Comparison of ENCODE assay signal across 11 cellular contexts in the genomic region with DNA sequence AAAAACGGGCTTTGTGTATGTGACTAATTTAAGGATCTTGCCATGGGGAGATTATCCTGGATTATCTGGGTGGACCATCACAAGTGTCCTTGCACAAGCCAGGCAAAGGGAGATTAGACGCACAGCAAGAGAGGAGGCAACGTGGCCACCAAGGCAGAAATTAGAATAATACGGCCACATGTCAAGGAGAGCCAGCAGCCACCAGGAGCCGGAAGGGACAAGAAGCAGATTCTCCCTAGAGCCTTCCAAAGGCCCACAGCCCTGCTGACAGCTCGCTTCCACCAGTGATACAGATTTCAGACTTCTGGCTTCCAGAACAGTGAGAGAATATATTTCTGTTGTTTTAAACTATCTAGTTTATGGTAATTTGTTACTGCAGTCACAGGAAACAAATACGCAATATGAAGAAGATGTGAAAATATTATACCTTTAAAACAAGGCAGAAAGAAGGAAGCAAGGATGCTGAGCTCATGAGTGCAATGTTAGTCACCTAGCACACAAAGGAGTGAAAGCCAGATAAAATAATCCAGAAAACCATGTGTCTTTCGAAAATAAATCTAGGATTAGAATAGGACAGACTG. TPM values are rescaled to one million over a fixed set of nuclear protein-coding genes. Genes with fewer than 3 reads are reported as not detected.
DNase-seq lines count a peak whose midpoint lies in the region; ATAC-seq, FAIRE-seq and TF ChIP-seq lines count a peak whose summit lies in the region.
"Had no signal": no experiment of that assay in that cellular context is flagged by ENCODE, and none has a peak within 500 bp of the region (broad histone marks: within the 10 kb centered on the region; RNA-seq: fewer than 3 reads in every experiment).

No MANE protein-coding gene starts in this region.

- H3K4me3 ChIP-seq in adrenal gland, result no peak overlapping the region
- no peak overlapping the region for H3K4me3 ChIP-seq in tibial artery

- peak; percentile 44 to 51 for ATAC-seq in activated T-cell treated with anti-CD3 and anti-CD28 coated beads, Interleukin-2, amount 50 U/mL, for 4 hours
- no peak for ATAC-seq in GM19395 (IDR thresholded peaks at IDR 0.05; ENCODE audit: unreplicated experiment)

- peak overlapping the region in 4 of 5 donors; percentile 74 to 93 (median 82) for H3K27ac ChIP-seq in adrenal gland
- H3K27ac ChIP-seq in tibial artery, result peak overlapping the region; percentile 60 to 64

- H3K4me1 Mint-ChIP-seq in activated T-cell treated with anti-CD3 and anti-CD28 coated beads, Interleukin-2, amount 50 U/mL, for 4 hours (ENCODE audit: low read depth), result peaks cover 25% of the 10 kb centered on the region

- H3K4me1 ChIP-seq in adrenal gland (replicated peaks in 1 of 2) (peaks cover 0 to 22% of the 10 kb centered on the region in 2 donors), tibial artery (peaks cover 0 to 35% (median 10%) of the 10 kb centered on the region in 4 donors)

- H3K27me3 ChIP-seq in adrenal gland (no peaks in the 10 kb centered on the region), tibial artery (no peaks in the 10 kb centered on the region)

- FAIRE-seq in islet of Langerhans (lab: Jason Lieb, UNC), result peak; percentile 21
- FAIRE-seq: urothelium cell line had no signal

- H3K36me3 ChIP-seq in adrenal gland (replicated peaks in 1 of 2), result no peaks in the 10 kb centered on the region
- no peaks in the 10 kb centered on the region for H3K36me3 ChIP-seq in tibial artery

- no peaks in the 10 kb centered on the region for H3K36me3 Mint-ChIP-seq in activated T-cell treated with anti-CD3 and anti-CD28 coated beads, Interleukin-2, amount 50 U/mL, for 4 hours (ENCODE audit: insufficient read depth)

- TF ChIP-seq CTCF in adrenal gland (IDR thresholded peaks at IDR 0.05) (no peak), tibial artery (IDR thresholded peaks at IDR 0.05) (no peak)

- H3K9me3 ChIP-seq in adrenal gland (replicated peaks in 1 of 3) (no peaks in the 10 kb centered on the region), tibial artery (no peaks in the 10 kb centered on the region)

- TF ChIP-seq POLR2A in adrenal gland (IDR thresholded peaks at IDR 0.05), result no peak

- H3K9me3 Mint-ChIP-seq in activated T-cell treated with anti-CD3 and anti-CD28 coated beads, Interleukin-2, amount 50 U/mL, for 4 hours, result no peaks in the 10 kb centered on the region

- DNase-seq in activated T-cell treated with anti-CD3 and anti-CD28 coated beads, Interleukin-2, amount 50 U/mL, for 4 hours, result no peak
- no peak for DNase-seq in activated T-cell treated with anti-CD3 and anti-CD28 coated beads for 4 hours
- peak in 1 of 7 donors; percentile 27 for DNase-seq in adrenal gland
- DNase-seq in tibial artery, result no peak
- DNase-seq in SK-N-DZ (ENCODE audit: low spot score), result no peak
- DNase-seq in T1000 (lab: John Stamatoyannopoulos, UW), result no peak
- DNase-seq: MM.1S had no signal

- intact Hi-C loops in adrenal gland (cut with DNase I), result no loop called here
- intact Hi-C loops in tibial artery (cut with DNase I; ENCODE audit: low total_unique reads), result no loop called here

- 40 to 70% (median 60%) methylated on average over 7 to 8 of the region's 8 CpGs for WGBS in adrenal gland, 4 donors

- H3K27me3 Mint-ChIP-seq in activated T-cell treated with anti-CD3 and anti-CD28 coated beads, Interleukin-2, amount 50 U/mL, for 4 hours (ENCODE audit: low read depth), result no peaks in the 10 kb centered on the region

- H3K4me3 Mint-ChIP-seq in activated T-cell treated with anti-CD3 and anti-CD28 coated beads, Interleukin-2, amount 50 U/mL, for 4 hours, result peak overlapping the region; percentile 45

RNA-seq across cellular contexts. Expression of a gene that starts 28.7 kb away (rescaled TPM):
- 1 to 10 TPM; 1.6 to 1.9 (median 1.8) TPM for total RNA-seq in activated T-cell treated with anti-CD3 and anti-CD28 coated beads, Interleukin-2, amount 50 U/mL, for 4 hours
- total RNA-seq in adrenal gland, result 1 to 10 TPM in 7 of 8 donors, under 1 TPM in 1; 0.35 to 4.0 (median 1.5) TPM
- polyA plus RNA-seq in adrenal gland, result under 1 TPM; 0.40 to 0.95 (median 0.67) TPM
- not detected in 2 replicates for polyA plus RNA-seq in SK-N-DZ (2014; cell fraction: cytosol; rRNA removed)
- polyA plus RNA-seq in SK-N-DZ (2014; cell fraction: nucleus; rRNA removed), result not detected in 2 replicates

RNA-seq across cellular contexts. Expression of a gene that starts 59.7 kb away (rescaled TPM):
- total RNA-seq in activated T-cell treated with anti-CD3 and anti-CD28 coated beads, Interleukin-2, amount 50 U/mL, for 4 hours, result under 1 TPM in 1 of 3 donors, not detected in 2; 0.66 TPM
- 1 to 10 TPM in 2 of 8 donors, under 1 TPM in 5, not detected in 1; 0.18 to 2.8 (median 0.52) TPM for total RNA-seq in adrenal gland
- under 1 TPM; 0.27 to 0.44 (median 0.40) TPM for polyA plus RNA-seq in adrenal gland
- not detected in 2 replicates for polyA plus RNA-seq in SK-N-DZ (2014; cell fraction: cytosol; rRNA removed)
- polyA plus RNA-seq in SK-N-DZ (2014; cell fraction: nucleus; rRNA removed), result not detected in 2 replicates
- polyA plus RNA-seq: BJ had no signal
